ENCODE assay signal across 8 cellular contexts in genomic region chr11:17389205-17389956, GRCh38. TPM values are rescaled to one million over a fixed set of nuclear protein-coding genes. Genes with fewer than 3 reads are reported as not detected.
DNase-seq lines count a peak whose midpoint lies in the region; ATAC-seq and TF ChIP-seq lines count a peak whose summit lies in the region.

No MANE protein-coding gene starts in this region.

- H3K36me3 ChIP-seq in SJCRH30 = no peaks in the 10 kb centered on the region
- H3K36me3 ChIP-seq in cardiac muscle cell = no peaks in the 10 kb centered on the region
- H3K36me3 ChIP-seq in trophoblast cell (ENCODE audit: control insufficient read depth in 1 of 2, insufficient read depth in 2 of 2, low read length in 2 of 2) = no peaks in the 10 kb centered on the region

- H2BK120ac ChIP-seq in trophoblast cell (ENCODE audit: insufficient read depth, low read length, poor library complexity) = no peak overlapping the region

- TF ChIP-seq CTCF in cardiac muscle cell (IDR thresholded peaks at IDR 0.05; ENCODE audit: low read depth, low read length) (peak; percentile 27), type B pancreatic cell (conservative IDR thresholded peaks at IDR 0.05) (peak; percentile 92)

- H4K91ac ChIP-seq in trophoblast cell (ENCODE audit: low read depth, low read length) = no peak overlapping the region

- peak; percentile 14 for DNase-seq in DMS 273 treated with DMSO at 0.1 percent for 48 hours (lab: John Stamatoyannopoulos, UW)
- peak; percentile 50 for DNase-seq in M059J (ENCODE audit: low read depth)
- DNase-seq in SJCRH30 = peak; percentile 81 to 88
- DNase-seq in activated naive CD4-positive, alpha-beta T cell treated with anti-CD3 and anti-CD28 coated beads, Interleukin-2, amount 10 ng/mL, durations not matched to agents 7 days and 5 days = peak; percentile 84
- peak; percentile 40 to 86 for DNase-seq in cardiac muscle cell (ENCODE audit: low read depth in 1 of 2, low spot score in 1 of 2)
- peak; percentile 13 to 30 for DNase-seq in trophoblast cell
- peak; percentile 86 for DNase-seq in type B pancreatic cell (ENCODE audit: extremely low spot score, unreplicated experiment)

- H3K4ac ChIP-seq in trophoblast cell (ENCODE audit: low read depth, low read length) = no peak overlapping the region

- H4K12ac ChIP-seq in trophoblast cell (ENCODE audit: low read depth, low read length) = no peak overlapping the region

- no peak overlapping the region for H3K18ac ChIP-seq in trophoblast cell (ENCODE audit: low read length)

- H2BK5ac ChIP-seq in trophoblast cell (ENCODE audit: low read depth, low read length, poor library complexity) = no peak overlapping the region

- H3K4me1 ChIP-seq in SJCRH30 (peaks cover 5% of the 10 kb centered on the region; the same call in 1 of the 2 replicates), cardiac muscle cell (ENCODE audit: low read depth) (peaks cover 7% of the 10 kb centered on the region), trophoblast cell (ENCODE audit: control insufficient read depth in 1 of 2, insufficient read depth in 2 of 2, low read length in 2 of 2) (peaks cover 2 to 11% of the 10 kb centered on the region in 2 experiments)

- H3K27ac ChIP-seq in SJCRH30 (peak overlapping the region; percentile 45; the same call in 1 of the 2 replicates), cardiac muscle cell (no peak overlapping the region), trophoblast cell (ENCODE audit: low read depth, low read length) (no peak overlapping the region)

- H3K27me3 ChIP-seq in SJCRH30 (no peaks in the 10 kb centered on the region), cardiac muscle cell (no peaks in the 10 kb centered on the region), trophoblast cell (ENCODE audit: insufficient read depth, low read length) (no peaks in the 10 kb centered on the region)

- no peaks in the 10 kb centered on the region for H3K9me3 Mint-ChIP-seq in activated naive CD4-positive, alpha-beta T cell treated with anti-CD3 and anti-CD28 coated beads, Interleukin-2, amount 10 ng/mL, durations not matched to agents 7 days and 5 days
- no peaks in the 10 kb centered on the region for H3K9me3 Mint-ChIP-seq in type B pancreatic cell

- CTCF ChIA-PET in activated naive CD4-positive, alpha-beta T cell treated with anti-CD3 and anti-CD28 coated beads, Interleukin-2, amount 10 ng/mL, durations not matched to agents 7 days and 5 days (lab: Charles Lee) = interaction anchor here (0.7 to 3.2 kb wide), 7 partner anchors 29 to 139 kb away, joined by 3 to 26 read pairs (median 4); no protein-coding TSS in a partner anchor

- H3K23ac ChIP-seq in trophoblast cell (ENCODE audit: low read length) = no peak overlapping the region

- H2AFZ ChIP-seq in trophoblast cell (ENCODE audit: insufficient read depth, low read length, poor library complexity) = peak overlapping the region; percentile 85

- H3K36me3 Mint-ChIP-seq in activated naive CD4-positive, alpha-beta T cell treated with anti-CD3 and anti-CD28 coated beads, Interleukin-2, amount 10 ng/mL, durations not matched to agents 7 days and 5 days = no peaks in the 10 kb centered on the region
- no peaks in the 10 kb centered on the region for H3K36me3 Mint-ChIP-seq in type B pancreatic cell

- H3K4me3 Mint-ChIP-seq in activated naive CD4-positive, alpha-beta T cell treated with anti-CD3 and anti-CD28 coated beads, Interleukin-2, amount 10 ng/mL, durations not matched to agents 7 days and 5 days = peak overlapping the region; percentile 75
- H3K4me3 Mint-ChIP-seq in type B pancreatic cell = peak overlapping the region; percentile 84

- peaks cover 16% of the 10 kb centered on the region for H3K4me1 Mint-ChIP-seq in activated naive CD4-positive, alpha-beta T cell treated with anti-CD3 and anti-CD28 coated beads, Interleukin-2, amount 10 ng/mL, durations not matched to agents 7 days and 5 days
- H3K4me1 Mint-ChIP-seq in type B pancreatic cell (ENCODE audit: unreplicated experiment) = no peaks in the 10 kb centered on the region

- H3K9me3 ChIP-seq in SJCRH30 (replicated peaks) (no peaks in the 10 kb centered on the region), cardiac muscle cell (ENCODE audit: low read depth) (no peaks in the 10 kb centered on the region), trophoblast cell (ENCODE audit: insufficient read depth, low read depth, low read length) (peaks cover 5% of the 10 kb centered on the region)

- no peak overlapping the region for H4K8ac ChIP-seq in trophoblast cell (ENCODE audit: low read depth, low read length)

- WGBS in trophoblast cell (ENCODE audit: extremely low coverage, insufficient coverage, insufficient read length) = no CpG with 5 or more reads among the region's 56 CpGs

- H2BK12ac ChIP-seq in trophoblast cell (ENCODE audit: low read length) = no peak overlapping the region

- H3K27me3 Mint-ChIP-seq in activated naive CD4-positive, alpha-beta T cell treated with anti-CD3 and anti-CD28 coated beads, Interleukin-2, amount 10 ng/mL, durations not matched to agents 7 days and 5 days = peaks cover 61% of the 10 kb centered on the region
- peaks cover 12% of the 10 kb centered on the region for H3K27me3 Mint-ChIP-seq in type B pancreatic cell

- H3K79me1 ChIP-seq in trophoblast cell (ENCODE audit: low read length) = no peaks in the 10 kb centered on the region

- peak; percentile 66 for ATAC-seq in GM21825 (IDR thresholded peaks at IDR 0.05; ENCODE audit: unreplicated experiment)

- H3K4me3 ChIP-seq in SJCRH30 = peak overlapping the region; percentile 74
- H3K4me3 ChIP-seq in cardiac muscle cell = peak overlapping the region; percentile 63
- peak overlapping the region; percentile 66 for H3K4me3 ChIP-seq in trophoblast cell (ENCODE audit: low read depth, low read length)

- H3K4me2 ChIP-seq in trophoblast cell (ENCODE audit: low read length) = peak overlapping the region; percentile 90

- H3K14ac ChIP-seq in trophoblast cell (ENCODE audit: low read length) = no peak overlapping the region

- no peaks in the 10 kb centered on the region for H3K79me2 ChIP-seq in trophoblast cell (ENCODE audit: control insufficient read depth, insufficient read depth, low read length, poor library complexity)

- H3K27ac Mint-ChIP-seq in activated naive CD4-positive, alpha-beta T cell treated with anti-CD3 and anti-CD28 coated beads, Interleukin-2, amount 10 ng/mL, durations not matched to agents 7 days and 5 days = no peak overlapping the region
- H3K27ac Mint-ChIP-seq in type B pancreatic cell = peak overlapping the region; percentile 34

- no peak overlapping the region for H3K9ac ChIP-seq in trophoblast cell (ENCODE audit: low read length)

- H2AK5ac ChIP-seq in trophoblast cell (ENCODE audit: low read length) = no peak overlapping the region

RNA-seq across cellular contexts. Expression of gene KCNJ11, which starts 0.9 kb away (rescaled TPM):
- not detected in 2 replicates for total RNA-seq in M059J (2014; rRNA removed; shearing (Covaris generic))
- 4.8 and 5.9 TPM in 2 replicates for total RNA-seq in SJCRH30 (2014; rRNA removed; shearing (Covaris generic))
- total RNA-seq in cardiac muscle cell (12.8 and 17.0 TPM in 2 replicates), type B pancreatic cell (ENCODE audit: low replicate concordance) (18.6 and 25.4 TPM in 2 replicates)
- polyA plus RNA-seq in cardiac muscle cell = 4.7 and 10.1 TPM in 2 replicates
- polyA plus RNA-seq in trophoblast cell (2013) = 0.05 TPM in 1 of 2 replicates, not detected in the other

RNA-seq across cellular contexts. Expression of gene NCR3LG1, which starts 37.8 kb away (rescaled TPM):
- total RNA-seq in M059J (2014; rRNA removed; shearing (Covaris generic)) = 0.49 and 0.52 TPM in 2 replicates
- total RNA-seq in SJCRH30 (2014; rRNA removed; shearing (Covaris generic)) = 7.8 and 8.1 TPM in 2 replicates
- 5.2 and 7.6 TPM in 2 replicates for total RNA-seq in cardiac muscle cell
- polyA plus RNA-seq in cardiac muscle cell = 2.0 and 2.7 TPM in 2 replicates
- 0.47 and 0.55 TPM in 2 replicates for polyA plus RNA-seq in trophoblast cell (2013)
- total RNA-seq in type B pancreatic cell (ENCODE audit: low replicate concordance) = 6.0 and 12.3 TPM in 2 replicates

Comparison
In these comparisons a context has a peak if more than half of its experiments do, and no peak if none do; other contexts are left out.
1. DNase-seq: peak in every context shown above with its lines; median percentile 86 in type B pancreatic cell; 84 in SJCRH30; 84 in activated naive CD4-positive, alpha-beta T cell treated with anti-CD3 and anti-CD28 coated beads, Interleukin-2, amount 10 ng/mL, durations not matched to agents 7 days and 5 days; 63 in cardiac muscle cell; 50 in M059J; 22 in trophoblast cell; 14 in DMS 273 treated with DMSO at 0.1 percent for 48 hours.